ENCODE assay signal across 11 cellular contexts in the genomic region with DNA sequence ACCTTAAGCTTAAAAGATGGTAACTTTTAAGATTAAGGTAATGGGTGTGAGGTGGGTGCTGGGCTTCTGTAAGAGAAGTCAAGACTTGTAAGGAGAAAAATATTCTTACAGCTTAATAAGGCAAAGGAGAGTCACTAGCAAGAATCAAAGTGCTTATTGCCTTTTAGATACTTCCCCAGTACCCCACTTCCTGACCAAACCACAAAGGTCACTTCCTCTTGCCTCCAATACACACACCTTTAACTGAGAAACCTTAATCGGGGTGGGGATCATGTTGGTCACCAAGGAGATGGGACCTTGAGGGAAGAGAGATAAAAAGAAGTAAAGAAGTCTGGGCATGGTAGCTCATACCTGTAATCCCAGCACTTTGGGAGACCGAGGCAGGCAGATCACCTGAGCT. TPM values are rescaled to one million over a fixed set of nuclear protein-coding genes. Genes with fewer than 3 reads are reported as not detected.
DNase-seq lines count a peak whose midpoint lies in the region; ATAC-seq lines count a peak whose summit lies in the region.
"Had no signal": no experiment of that assay in that cellular context is flagged by ENCODE, and none has a peak within 500 bp of the region (broad histone marks: within the 10 kb centered on the region; RNA-seq: fewer than 3 reads in every experiment).

No MANE protein-coding gene starts in this region.

- H3K27ac Mint-ChIP-seq in naive B cell = peak overlapping the region; percentile 32 to 92 (median 86)

- H3K4me3 Mint-ChIP-seq in naive B cell = peak overlapping the region; percentile 3 to 88 (median 78)
- H3K4me3 Mint-ChIP-seq: neural crest cell had no signal

- peaks cover 23 to 46% (median 34%) of the 10 kb centered on the region in 3 donors for H3K4me1 Mint-ChIP-seq in naive B cell
- H3K4me1 Mint-ChIP-seq: neural crest cell had no signal

- DNase-seq in activated CD4-positive, CD25-positive, alpha-beta regulatory T cell (lab: John Stamatoyannopoulos, UW) = no peak
- peak; percentile 55 for DNase-seq in SW480 (ENCODE audit: low spot score)
- DNase-seq in naive B cell = peak; percentile 58
- no peak for DNase-seq in GM19240 (ENCODE audit: insufficient read length, low spot score)
- DNase-seq in NCI-H510A (lab: John Stamatoyannopoulos, UW) = no peak
- DNase-seq in amniotic stem cell (lab: John Stamatoyannopoulos, UW) = no peak
- DNase-seq: NCI-H2081 treated with DMSO at 0.1 percent for 48 hours, SW 1271 had no signal

- H3K9me3 Mint-ChIP-seq in naive B cell = peaks cover 0 to 4% (median 0%) of the 10 kb centered on the region in 7 donors
- H3K9me3 Mint-ChIP-seq: neural crest cell had no signal

- H3K27me3 Mint-ChIP-seq in naive B cell = no peaks in the 10 kb centered on the region

- peak; percentile 45 to 49 for ATAC-seq in activated CD4-positive, CD25-positive, alpha-beta regulatory T cell treated with anti-CD3 and anti-CD28 coated beads, Interleukin-2, amount 50 U/mL, for 24 hours
- ATAC-seq in HG03159 (IDR thresholded peaks at IDR 0.05; ENCODE audit: unreplicated experiment) (peak; percentile 76), naive B cell (ENCODE audit: low read depth in 2 of 2) (peak; percentile 79 to 89)

- no peaks in the 10 kb centered on the region for H3K36me3 Mint-ChIP-seq in naive B cell

RNA-seq across cellular contexts. Expression of gene ATG16L1, which starts 10.6 kb away (rescaled TPM):
- polyA plus RNA-seq in naive B cell (ENCODE audit: low read depth in 6 of 6) = 10 to 100 TPM in 2 of 6 donors, 1 to 10 TPM in 4; 7.5 to 17.6 (median 9.6) TPM

Comparison
In these comparisons a context has a peak if more than half of its experiments do, and no peak if none do; other contexts are left out.
1. DNase-seq: peak in SW480 (single experiment) and naive B cell (single experiment); none in activated CD4-positive, CD25-positive, alpha-beta regulatory T cell (0 of 4), GM19240 (single experiment), NCI-H510A (single experiment) and amniotic stem cell (single experiment).
2. Peak in every context shown above with its lines, with median percentiles within 50 percentile points of each other: ATAC-seq.